In genomic region chr19:55353356-55353802, GRCh38 we compare ENCODE assay signal across 8 cellular contexts. TPM values are rescaled to one million over a fixed set of nuclear protein-coding genes. Genes with fewer than 3 reads are reported as not detected.
A peak's percentile ranks its signal among the peaks of the same experiment; 100 is the strongest.
DNase-seq lines count a peak whose midpoint lies in the region; ATAC-seq and TF ChIP-seq lines count a peak whose summit lies in the region.

No MANE protein-coding gene starts in this region.

- H3K79me2 ChIP-seq in PC-9 (ENCODE audit: low read depth): no peaks in the 10 kb centered on the region
- H3K79me2 ChIP-seq in parathyroid adenoma: no peaks in the 10 kb centered on the region

- intact Hi-C loops in Caco-2 (cut with micrococcal nuclease; ENCODE audit: unreplicated experiment) (no loop called here), PC-9 (cut with micrococcal nuclease; ENCODE audit: unreplicated experiment) (no loop called here), aorta (cut with DNase I) (no loop called here)

- WGBS in aorta, 2 donors: 3 to 5% methylated on average over 24 of the region's 24 CpGs

- no peaks in the 10 kb centered on the region for H3K9me3 Mint-ChIP-seq in Caco-2 (ENCODE audit: unreplicated experiment)

- H3K4me3 ChIP-seq in Caco-2 (ENCODE audit: low read depth, low read length) (peak overlapping the region; percentile 64), PC-9 (peak overlapping the region; percentile 72), parathyroid adenoma (ENCODE audit: low read depth, low read length) (peak overlapping the region; percentile 46), aorta (ENCODE audit: low read length in 2 of 2) (no peak overlapping the region)

- H3K9me2 ChIP-seq in PC-9 (ENCODE audit: insufficient read depth): no peaks in the 10 kb centered on the region

- H3K4me3 Mint-ChIP-seq in Caco-2 (ENCODE audit: unreplicated experiment): peak overlapping the region; percentile 80

- H3F3A ChIP-seq in PC-9 (ENCODE audit: insufficient read depth, low read depth): peaks cover 36% of the 10 kb centered on the region

- peaks cover 19% of the 10 kb centered on the region for H3K4me1 ChIP-seq in Caco-2
- peaks cover 47% of the 10 kb centered on the region for H3K4me1 ChIP-seq in PC-9 (replicated peaks; ENCODE audit: insufficient read depth)
- H3K4me1 ChIP-seq in parathyroid adenoma: no peaks in the 10 kb centered on the region
- no peaks in the 10 kb centered on the region for H3K4me1 ChIP-seq in aorta (ENCODE audit: control insufficient read depth in 1 of 2, insufficient read depth in 2 of 2, low read length in 2 of 2)

- H3K27me3 Mint-ChIP-seq in Caco-2 (ENCODE audit: insufficient read depth, unreplicated experiment): peaks cover 15% of the 10 kb centered on the region

- H3K9me3 ChIP-seq in Caco-2: no peaks in the 10 kb centered on the region
- no peaks in the 10 kb centered on the region for H3K9me3 ChIP-seq in PC-9 (ENCODE audit: insufficient read depth, low read depth)
- H3K9me3 ChIP-seq in parathyroid adenoma (ENCODE audit: control insufficient read depth, low read length): no peaks in the 10 kb centered on the region
- H3K9me3 ChIP-seq in aorta (ENCODE audit: control insufficient read depth, low read length): no peaks in the 10 kb centered on the region

- ATAC-seq in aorta (ENCODE audit: low FRiP score) (no peak), GM21529 (IDR thresholded peaks at IDR 0.05; ENCODE audit: unreplicated experiment) (no peak)

- H2AFZ ChIP-seq in PC-9 (peak overlapping the region; percentile 76), parathyroid adenoma (peak overlapping the region; percentile 60)

- POLR2A ChIA-PET in Caco-2 (lab: Charles Lee): interaction anchor here (1.5 kb wide), 1 partner anchor 14 kb away, joined by 6 read pairs; the partner anchor contains the start of gene KMT5C
- POLR2A ChIA-PET in PC-9 (lab: Charles Lee; ENCODE audit: unreplicated experiment): interaction anchor here (0.6 to 1.2 kb wide), 2 partner anchors 14 to 73 kb away, joined by 3 to 7 read pairs; partner anchors contain the start of genes HSPBP1 and KMT5C

- DNase-seq in Caco-2: peak in 1 of 2 experiments; percentile 31
- DNase-seq in PC-9: no peak
- DNase-seq in epithelial cell of prostate (ENCODE audit: low read depth, low spot score): no peak
- no peak for DNase-seq in aorta
- no peak for DNase-seq in Kasumi-1 (lab: John Stamatoyannopoulos, UW)
- no peak for DNase-seq in glomerular visceral epithelial cell (ENCODE audit: extremely low spot score)

- CTCF ChIA-PET in Caco-2 (lab: Charles Lee) (interaction anchor here (0.6 to 1.1 kb wide), 2 partner anchors 14 to 53 kb away, joined by 3 read pairs; partner anchors contain the start of gene KMT5C), PC-9 (lab: Charles Lee) (interaction anchor here (0.9 kb wide), 1 partner anchor 52 kb away, joined by 4 read pairs; no protein-coding TSS in a partner anchor)

- H3K4me1 Mint-ChIP-seq in Caco-2 (ENCODE audit: low read depth, unreplicated experiment): peaks cover 9% of the 10 kb centered on the region

- H3K27me3 ChIP-seq in Caco-2 (replicated peaks; ENCODE audit: control insufficient read depth, insufficient read depth, low read length): peaks cover 5% of the 10 kb centered on the region
- peaks cover 5% of the 10 kb centered on the region for H3K27me3 ChIP-seq in PC-9 (ENCODE audit: insufficient read depth, low read depth)
- no peaks in the 10 kb centered on the region for H3K27me3 ChIP-seq in parathyroid adenoma (ENCODE audit: control insufficient read depth, insufficient read depth, low read length)
- H3K27me3 ChIP-seq in aorta (ENCODE audit: control insufficient read depth in 1 of 2, insufficient read depth in 2 of 2, low read length in 1 of 2): no peaks in the 10 kb centered on the region

- peaks cover 13% of the 10 kb centered on the region for H3K36me3 Mint-ChIP-seq in Caco-2 (ENCODE audit: insufficient read depth, unreplicated experiment)

- TF ChIP-seq CTCF in Caco-2 (IDR thresholded peaks at IDR 0.05; ENCODE audit: insufficient read depth in 1 of 2, low read depth in 1 of 2, low read length in 1 of 2, severe bottlenecking in 1 of 2, unreplicated experiment in 1 of 2) (no peak), PC-9 (conservative IDR thresholded peaks at IDR 0.05) (no peak), parathyroid adenoma (IDR thresholded peaks at IDR 0.05) (no peak)

- H4K20me1 ChIP-seq in PC-9 (ENCODE audit: insufficient read depth): no peaks in the 10 kb centered on the region

- H3K36me3 ChIP-seq in Caco-2 (ENCODE audit: control insufficient read depth, insufficient read depth, low read length) (no peaks in the 10 kb centered on the region), PC-9 (ENCODE audit: low read depth) (no peaks in the 10 kb centered on the region), parathyroid adenoma (ENCODE audit: control insufficient read depth, insufficient read depth, low read length) (no peaks in the 10 kb centered on the region), aorta (ENCODE audit: control insufficient read depth in 1 of 2, insufficient read depth in 2 of 2, low read length in 1 of 2) (no peaks in the 10 kb centered on the region)

- H3K27ac ChIP-seq in PC-9 (no peak overlapping the region), epithelial cell of prostate (peak overlapping the region; percentile 39), parathyroid adenoma (no peak overlapping the region), aorta (ENCODE audit: low read depth in 1 of 2, low read length in 2 of 2) (no peak overlapping the region)

- H3K4me2 ChIP-seq in PC-9 (peak overlapping the region; percentile 89), parathyroid adenoma (ENCODE audit: low read length) (peak overlapping the region; percentile 68)

- no peak overlapping the region for H3K27ac Mint-ChIP-seq in Caco-2 (ENCODE audit: unreplicated experiment)

- BruUV-seq in Caco-2 (replicated peaks; lab: Mats Ljungman, UMichigan) (no TSS peak), PC-9 (replicated peaks; lab: Mats Ljungman, UMichigan) (TSS peak; percentile 47)

- no peak overlapping the region for H3K9ac ChIP-seq in parathyroid adenoma

RNA-seq across cellular contexts. Expression of gene COX6B2, which starts 1.1 kb away (rescaled TPM):
- total RNA-seq in Caco-2 (2022) (0.27 and 0.35 TPM in 2 replicates), PC-9 (2021) (3.3 and 3.7 TPM in 2 replicates), aorta (under 1 TPM; 0.19 to 0.99 TPM)
- not detected for polyA plus RNA-seq in aorta

RNA-seq across cellular contexts. Expression of gene GARIN5B, which starts 9.7 kb away (rescaled TPM):
- total RNA-seq in Caco-2 (2022): not detected in 2 replicates
- 0.11 TPM in 1 of 2 replicates, not detected in the other for total RNA-seq in PC-9 (2021)
- not detected for total RNA-seq in aorta
- not detected for polyA plus RNA-seq in aorta

RNA-seq across cellular contexts. Expression of gene KMT5C, which starts 13.7 kb away (rescaled TPM):
- total RNA-seq in Caco-2 (2022): 25.8 and 26.3 TPM in 2 replicates
- 71.6 and 80.7 TPM in 2 replicates for total RNA-seq in PC-9 (2021)
- 10 to 100 TPM in 1 of 2 donors, 1 to 10 TPM in 1; 4.5 to 12.8 TPM for total RNA-seq in aorta
- 10 to 100 TPM in 1 of 2 donors, 1 to 10 TPM in 1; 3.4 to 13.2 TPM for polyA plus RNA-seq in aorta

RNA-seq across cellular contexts. Expression of gene IL11, which starts 16.9 kb away (rescaled TPM):
- total RNA-seq in Caco-2 (2022): 0.70 and 1.1 TPM in 2 replicates
- total RNA-seq in PC-9 (2021): 4.1 and 6.6 TPM in 2 replicates
- under 1 TPM; 0.23 to 0.27 TPM for total RNA-seq in aorta
- polyA plus RNA-seq in aorta: 1 to 10 TPM in 1 of 2 donors, not detected in 1; 2.1 TPM

RNA-seq across cellular contexts. Expression of gene TMEM190, which starts 23.2 kb away (rescaled TPM):
- total RNA-seq in Caco-2 (2022) (not detected in 2 replicates), PC-9 (2021) (not detected in 2 replicates), aorta (not detected)
- not detected for polyA plus RNA-seq in aorta

Comparison
In these comparisons a context has a peak if more than half of its experiments do, and no peak if none do; other contexts are left out.
1. H3K4me3 ChIP-seq: peak in Caco-2 (single experiment), PC-9 (single experiment) and parathyroid adenoma (single experiment); none in aorta (0 of 2).